Comparison of ENCODE assay signal across 7 cellular contexts in genomic region chrX:34918856-34919255, GRCh38. TPM values are rescaled to one million over a fixed set of nuclear protein-coding genes. Genes with fewer than 3 reads are reported as not detected.
A peak's percentile ranks its signal among the peaks of the same experiment; 100 is the strongest.
DNase-seq lines count a peak whose midpoint lies in the region; TF ChIP-seq lines count a peak whose summit lies in the region.

No MANE protein-coding gene starts in this region.

- H3K27ac Mint-ChIP-seq in CD8-positive, alpha-beta memory T cell, result no peak overlapping the region

- no peak overlapping the region for H3K4me2 ChIP-seq in OCI-LY3 (ENCODE audit: low read length)

- no peak overlapping the region for H3K4me3 Mint-ChIP-seq in CD8-positive, alpha-beta memory T cell

- no peaks in the 10 kb centered on the region for H3K9me3 ChIP-seq in OCI-LY3 (ENCODE audit: insufficient read depth, low read length)
- no peaks in the 10 kb centered on the region for H3K9me3 ChIP-seq in CD8-positive, alpha-beta memory T cell (ENCODE audit: low read length)

- TF ChIP-seq CTCF in OCI-LY3 (IDR thresholded peaks at IDR 0.05; ENCODE audit: low read depth, low read length), result peak; percentile 44
- peak; percentile 62 for TF ChIP-seq CTCF in retinal pigment epithelial cell (conservative IDR thresholded peaks at IDR 0.05; ENCODE audit: low read depth, low read length)

- no peaks in the 10 kb centered on the region for H3K4me1 ChIP-seq in OCI-LY3 (ENCODE audit: low read length)
- no peaks in the 10 kb centered on the region for H3K4me1 ChIP-seq in CD8-positive, alpha-beta memory T cell (ENCODE audit: insufficient read depth, low read length)

- peaks cover 0 to 2% (median 0%) of the 10 kb centered on the region in 5 donors for H3K9me3 Mint-ChIP-seq in CD8-positive, alpha-beta memory T cell

- H3K27ac ChIP-seq in OCI-LY3 (ENCODE audit: low read length), result no peak overlapping the region
- peak overlapping the region; percentile 35 for H3K27ac ChIP-seq in epithelial cell of prostate
- no peak overlapping the region for H3K27ac ChIP-seq in CD8-positive, alpha-beta memory T cell (ENCODE audit: low read depth, low read length)

- peak overlapping the region; percentile 45; the same call in 1 of the 2 replicates for H2AFZ ChIP-seq in OCI-LY3 (ENCODE audit: low read depth, low read length)

- CTCF ChIA-PET in CD8-positive, alpha-beta memory T cell (lab: Charles Lee), result no interaction called here

- DNase-seq in H7, result peak; percentile 58
- no peak for DNase-seq in epithelial cell of prostate (ENCODE audit: low read depth, low spot score)
- DNase-seq in retinal pigment epithelial cell (ENCODE audit: low read depth), result peak; percentile 30
- DNase-seq in NCI-H128 (lab: John Stamatoyannopoulos, UW; ENCODE audit: unreplicated experiment), result no peak
- DNase-seq in CD8-positive, alpha-beta memory T cell, result no peak
- DNase-seq in pons (ENCODE audit: low spot score), result no peak

- H3K9ac ChIP-seq in OCI-LY3 (ENCODE audit: low read length), result no peak overlapping the region

- H3K36me3 ChIP-seq in H7 (replicated peaks; ENCODE audit: control insufficient read depth, insufficient read depth, low read length), result no peaks in the 10 kb centered on the region
- H3K36me3 ChIP-seq in OCI-LY3 (replicated peaks; ENCODE audit: low read depth, low read length), result no peaks in the 10 kb centered on the region
- no peaks in the 10 kb centered on the region for H3K36me3 ChIP-seq in CD8-positive, alpha-beta memory T cell (ENCODE audit: insufficient read depth, low read length)

- H3K36me3 Mint-ChIP-seq in CD8-positive, alpha-beta memory T cell, result no peaks in the 10 kb centered on the region

- no peaks in the 10 kb centered on the region for H3K4me1 Mint-ChIP-seq in CD8-positive, alpha-beta memory T cell

- no peaks in the 10 kb centered on the region for H4K20me1 ChIP-seq in OCI-LY3 (ENCODE audit: insufficient read depth, low read length)

- H3K27me3 ChIP-seq in H7 (ENCODE audit: control insufficient read depth, insufficient read depth, low read length) (no peaks in the 10 kb centered on the region), OCI-LY3 (ENCODE audit: low read depth, low read length) (no peaks in the 10 kb centered on the region)
- no peaks in the 10 kb centered on the region for H3K27me3 ChIP-seq in CD8-positive, alpha-beta memory T cell (ENCODE audit: insufficient read depth, low read length, poor library complexity, severe bottlenecking)

- no peaks in the 10 kb centered on the region for H3K27me3 Mint-ChIP-seq in CD8-positive, alpha-beta memory T cell

- no peaks in the 10 kb centered on the region for H3K79me2 ChIP-seq in OCI-LY3 (ENCODE audit: low read length)

- H3K4me3 ChIP-seq in H7 (ENCODE audit: insufficient read depth, low read depth, low read length) (no peak overlapping the region), OCI-LY3 (ENCODE audit: low read length) (no peak overlapping the region), retinal pigment epithelial cell (ENCODE audit: low read length) (no peak overlapping the region)
- H3K4me3 ChIP-seq in CD8-positive, alpha-beta memory T cell (ENCODE audit: low read length), result no peak overlapping the region

- POLR2A ChIA-PET in CD8-positive, alpha-beta memory T cell (lab: Charles Lee), result no interaction called here

RNA-seq across cellular contexts. Expression of gene FAM47B, which starts 23.7 kb away (rescaled TPM):
- total RNA-seq in H7 (2014; rRNA removed; shearing (Covaris generic)), result not detected in 2 replicates
- total RNA-seq in CD8-positive, alpha-beta memory T cell, result not detected
- polyA plus RNA-seq in CD8-positive, alpha-beta memory T cell, result not detected

Comparison
In these comparisons a context has a peak if more than half of its experiments do, and no peak if none do; other contexts are left out.
1. DNase-seq: peak in H7 (single experiment) and retinal pigment epithelial cell (single experiment); none in epithelial cell of prostate (single experiment), NCI-H128 (single experiment), CD8-positive, alpha-beta memory T cell (0 of 5) and pons (single experiment).